In the genomic region with DNA sequence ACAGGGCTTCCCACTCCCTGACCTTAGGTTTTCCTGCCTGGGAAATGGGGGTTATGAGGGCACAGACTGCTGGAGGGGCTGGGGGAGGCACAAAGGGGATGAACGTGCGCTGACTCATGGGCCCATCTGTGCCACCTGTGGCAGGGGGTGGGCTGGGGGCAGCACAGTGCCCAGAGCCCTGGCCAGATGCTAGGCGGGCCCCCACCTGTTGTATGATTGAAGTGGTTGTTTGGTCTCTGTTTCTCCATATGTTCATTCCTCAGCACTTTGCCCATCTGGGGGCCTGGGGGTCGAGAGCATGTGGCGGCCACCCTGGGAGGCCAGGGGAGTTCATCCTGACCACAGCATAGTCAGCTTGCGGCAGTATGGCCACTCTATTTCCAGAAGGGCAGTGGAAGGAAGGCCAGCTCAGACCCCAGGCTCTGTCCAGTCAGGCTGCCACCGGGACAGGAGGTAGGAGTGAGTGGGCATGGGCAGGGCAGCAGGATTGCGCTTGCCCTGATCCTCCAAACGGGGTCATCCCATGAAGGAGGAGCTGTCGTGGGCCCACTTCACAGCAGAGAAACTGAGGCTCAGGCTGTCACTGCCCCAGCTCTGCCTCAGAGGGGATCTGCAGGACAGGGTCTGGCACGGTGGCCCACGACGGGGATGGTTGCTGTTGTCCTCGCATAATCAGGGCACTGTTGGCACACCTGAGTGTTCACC, we compare ENCODE assay signal across 8 cellular contexts. TPM values are rescaled to one million over a fixed set of nuclear protein-coding genes. Genes with fewer than 3 reads are reported as not detected.
DNase-seq lines count a peak whose midpoint lies in the region; ATAC-seq and TF ChIP-seq lines count a peak whose summit lies in the region.

No MANE protein-coding gene starts in this region.

- ATAC-seq in heart right ventricle (no peak), Right ventricle myocardium superior (ENCODE audit: poor library complexity) (no peak), aorta (ENCODE audit: low FRiP score) (no peak)

- intact Hi-C loops in heart right ventricle (cut with DNase I) (loop anchor here in 2 of 10 donors (10.0 kb wide), 1 partner anchor 320 kb away; the partner anchor contains the start of genes FAM120A (in 2 of the 2) and FAM120AOS (in 2 of the 2)), Right ventricle myocardium superior (cut with DNase I) (no loop called here), MCF 10A (cut with micrococcal nuclease) (loop anchor here (5.0 to 10.0 kb wide), 2 partner anchors 38 to 180 kb away; partner anchors contain the start of gene CARD19), aorta (cut with DNase I) (loop anchor here in 1 of 2 donors (5.0 to 10.0 kb wide), 3 partner anchors 38 to 440 kb away; partner anchors contain the start of genes CARD19, FAM120A, FAM120AOS and PHF2)

- H2BK120ac ChIP-seq in mesendoderm (ENCODE audit: low read depth, low read length): no peak overlapping the region

- H3K36me3 ChIP-seq in heart right ventricle (peaks cover 0 to 4% (median 0%) of the 10 kb centered on the region in 9 donors), mesendoderm (ENCODE audit: control insufficient read depth, insufficient read depth, low read length) (no peaks in the 10 kb centered on the region), aorta (ENCODE audit: control insufficient read depth in 1 of 2, insufficient read depth in 2 of 2, low read length in 1 of 2) (no peaks in the 10 kb centered on the region)

- peaks cover 0 to 5% (median 0%) of the 10 kb centered on the region in 11 donors for H3K9me3 ChIP-seq in heart right ventricle
- no peaks in the 10 kb centered on the region for H3K9me3 ChIP-seq in aorta (ENCODE audit: control insufficient read depth, low read length)

- no peak overlapping the region for H4K8ac ChIP-seq in mesendoderm (ENCODE audit: low read depth, low read length)

- H2BK5ac ChIP-seq in mesendoderm (ENCODE audit: low read length): no peak overlapping the region

- H3K4ac ChIP-seq in mesendoderm (ENCODE audit: low read depth, low read length): no peak overlapping the region

- TF ChIP-seq CTCF in heart right ventricle (IDR thresholded peaks at IDR 0.05) (no peak), MCF 10A (IDR thresholded peaks at IDR 0.05; ENCODE audit: unreplicated experiment) (no peak)

- H3K4me3 ChIP-seq in heart right ventricle (peak overlapping the region; percentile 57 to 97 (median 81)), mesendoderm (ENCODE audit: low read length) (peak overlapping the region; percentile 8), aorta (ENCODE audit: low read length in 2 of 2) (peak overlapping the region; percentile 56 to 64)

- H3K79me1 ChIP-seq in mesendoderm (ENCODE audit: low read length): no peaks in the 10 kb centered on the region

- H3K23ac ChIP-seq in mesendoderm (ENCODE audit: low read length): no peak overlapping the region

- 84 to 85% methylated on average over 14 of the region's 14 CpGs for WGBS in heart right ventricle, 2 donors
- no CpG with 5 or more reads among the region's 14 CpGs for WGBS in mesendoderm (ENCODE audit: extremely low coverage, insufficient coverage, low lambda C conversion rate)
- 80% methylated on average over 14 of the region's 14 CpGs for WGBS in aorta, 2 donors

- CTCF ChIA-PET in MCF 10A (lab: Yijun Ruan, JAX): interaction anchor here (0.6 to 1.1 kb wide), 4 partner anchors 15 to 338 kb away, joined by 3 to 4 read pairs (median 3); no protein-coding TSS in a partner anchor

- H3K36me3 Mint-ChIP-seq in MCF 10A (ENCODE audit: insufficient read depth, unreplicated experiment): peaks cover 22% of the 10 kb centered on the region

- POLR2A ChIA-PET in MCF 10A (lab: Yijun Ruan, JAX): interaction anchor here (0.9 to 6.4 kb wide), 6 partner anchors 9 to 977 kb away, joined by 3 to 49 read pairs (median 3); partner anchors contain the start of gene CARD19

- no TSS peak for BruUV-seq in MCF 10A (replicated peaks; lab: Mats Ljungman, UMichigan)

- no peaks in the 10 kb centered on the region for H3K27me3 Mint-ChIP-seq in MCF 10A (ENCODE audit: insufficient read depth, unreplicated experiment)

- peak overlapping the region; percentile 77 for H3K27ac Mint-ChIP-seq in MCF 10A (ENCODE audit: low read depth, unreplicated experiment)

- peak overlapping the region; percentile 90 for H3K4me2 ChIP-seq in mesendoderm (ENCODE audit: low read length)

- peak overlapping the region; percentile 93 for H3K56ac ChIP-seq in mesendoderm (ENCODE audit: low read length)

- no peaks in the 10 kb centered on the region for H3K27me3 ChIP-seq in heart right ventricle
- no peaks in the 10 kb centered on the region for H3K27me3 ChIP-seq in mesendoderm (ENCODE audit: insufficient read depth, low read length, poor library complexity)
- no peaks in the 10 kb centered on the region for H3K27me3 ChIP-seq in aorta (ENCODE audit: control insufficient read depth in 1 of 2, insufficient read depth in 2 of 2, low read length in 1 of 2)

- H2AK5ac ChIP-seq in mesendoderm (ENCODE audit: low read length): no peak overlapping the region

- H4K5ac ChIP-seq in mesendoderm (ENCODE audit: low read length): no peak overlapping the region

- no peaks in the 10 kb centered on the region for H3K79me2 ChIP-seq in mesendoderm (ENCODE audit: control insufficient read depth, insufficient read depth, low read length)

- DNase-seq in heart right ventricle: no peak
- no peak for DNase-seq in Right ventricle myocardium superior
- DNase-seq in MCF 10A (ENCODE audit: unreplicated experiment): no peak
- no peak for DNase-seq in mesendoderm
- peak in 1 of 2 donors; percentile 54 for DNase-seq in aorta
- no peak for DNase-seq in NCI-H2227 (lab: John Stamatoyannopoulos, UW; ENCODE audit: unreplicated experiment)
- no peak for DNase-seq in pons (ENCODE audit: low spot score)
- no peak for DNase-seq in NCI-H146 (lab: John Stamatoyannopoulos, UW)

- H3K4me3 Mint-ChIP-seq in MCF 10A (ENCODE audit: unreplicated experiment): peak overlapping the region; percentile 78

- no peak overlapping the region for H3K18ac ChIP-seq in mesendoderm (ENCODE audit: low read length)

- H3K4me1 ChIP-seq in heart right ventricle (peaks cover 28 to 52% (median 44%) of the 10 kb centered on the region in 9 donors), mesendoderm (ENCODE audit: control insufficient read depth, low read depth, low read length) (no peaks in the 10 kb centered on the region), aorta (ENCODE audit: control insufficient read depth in 1 of 2, insufficient read depth in 2 of 2, low read length in 2 of 2) (no peaks in the 10 kb centered on the region)

- peak overlapping the region; percentile 86 for H3K9ac ChIP-seq in mesendoderm (ENCODE audit: low read length)

- H3K27ac ChIP-seq in heart right ventricle (peak overlapping the region; percentile 74 to 99 (median 94)), mesendoderm (ENCODE audit: low read depth, low read length) (no peak overlapping the region), aorta (ENCODE audit: low read depth in 1 of 2, low read length in 2 of 2) (peak overlapping the region; percentile 10 to 85)

- no peaks in the 10 kb centered on the region for H3K9me3 Mint-ChIP-seq in MCF 10A (ENCODE audit: unreplicated experiment)

- H2BK15ac ChIP-seq in mesendoderm (replicated peaks; ENCODE audit: low read depth): no peak overlapping the region

- H3K4me1 Mint-ChIP-seq in MCF 10A (ENCODE audit: insufficient read depth, unreplicated experiment): peaks cover 16% of the 10 kb centered on the region

RNA-seq across cellular contexts. Expression of gene NINJ1, which starts 0.8 kb away (rescaled TPM):
- total RNA-seq in heart right ventricle (10 to 100 TPM; 35.5 to 77.1 (median 41.3) TPM), Right ventricle myocardium superior (49.2 TPM), MCF 10A (2022) (51.0 and 64.7 TPM in 2 replicates), aorta (10 to 100 TPM; 66.8 to 80.3 TPM)
- polyA plus RNA-seq in heart right ventricle (10 to 100 TPM; 39.8 to 50.3 TPM), aorta (100 to 1,000 TPM in 1 of 2 donors, 10 to 100 TPM in 1; 46.7 to 113 TPM)
- 16.0 TPM for polyA plus RNA-seq in mesendoderm (2013, experiment 1 of 2)
- 17.4 TPM for polyA plus RNA-seq in mesendoderm (2013, experiment 2 of 2)

RNA-seq across cellular contexts. Expression of gene CARD19, which starts 38.9 kb away (rescaled TPM):
- total RNA-seq in heart right ventricle (10 to 100 TPM; 22.3 to 33.7 (median 25.9) TPM), Right ventricle myocardium superior (27.5 TPM), MCF 10A (2022) (34.4 and 36.6 TPM in 2 replicates), aorta (10 to 100 TPM; 47.7 to 50.5 TPM)
- polyA plus RNA-seq in heart right ventricle (10 to 100 TPM; 41.9 to 47.3 TPM), aorta (10 to 100 TPM; 80.1 to 92.3 TPM)
- polyA plus RNA-seq in mesendoderm (2013, experiment 1 of 2): 14.8 TPM
- polyA plus RNA-seq in mesendoderm (2013, experiment 2 of 2): 15.9 TPM

RNA-seq across cellular contexts. Expression of gene WNK2, which starts 49.0 kb away (rescaled TPM):
- 100 to 1,000 TPM; 138 to 236 (median 200) TPM for total RNA-seq in heart right ventricle
- 100 to 1,000 TPM in 1 of 2 donors, 10 to 100 TPM in 1; 16.6 to 115 TPM for polyA plus RNA-seq in heart right ventricle
- total RNA-seq in Right ventricle myocardium superior: 222 TPM
- total RNA-seq in MCF 10A (2022): 0.07 and 0.29 TPM in 2 replicates
- 21.9 TPM for polyA plus RNA-seq in mesendoderm (2013, experiment 1 of 2)
- 21.3 TPM for polyA plus RNA-seq in mesendoderm (2013, experiment 2 of 2)
- total RNA-seq in aorta: 1 to 10 TPM; 3.6 to 3.7 TPM
- polyA plus RNA-seq in aorta: 1 to 10 TPM in 1 of 2 donors, under 1 TPM in 1; 0.13 to 2.1 TPM

Comparison
In these comparisons a context has a peak if more than half of its experiments do, and no peak if none do; other contexts are left out.
1. H3K4me3 ChIP-seq: peak in every context shown above with its lines; median percentile 81 in heart right ventricle; 60 in aorta; 8 in mesendoderm.
2. RNA of gene WNK2, which starts 49.0 kb away (total RNA-seq): 222 TPM in Right ventricle myocardium superior (single experiment) and 138 to 236 TPM in heart right ventricle; 3.6 to 3.7 TPM in aorta and 0.07 to 0.29 TPM in MCF 10A; every median in the first group is over 10 times any median in the second.